In the genomic region with DNA sequence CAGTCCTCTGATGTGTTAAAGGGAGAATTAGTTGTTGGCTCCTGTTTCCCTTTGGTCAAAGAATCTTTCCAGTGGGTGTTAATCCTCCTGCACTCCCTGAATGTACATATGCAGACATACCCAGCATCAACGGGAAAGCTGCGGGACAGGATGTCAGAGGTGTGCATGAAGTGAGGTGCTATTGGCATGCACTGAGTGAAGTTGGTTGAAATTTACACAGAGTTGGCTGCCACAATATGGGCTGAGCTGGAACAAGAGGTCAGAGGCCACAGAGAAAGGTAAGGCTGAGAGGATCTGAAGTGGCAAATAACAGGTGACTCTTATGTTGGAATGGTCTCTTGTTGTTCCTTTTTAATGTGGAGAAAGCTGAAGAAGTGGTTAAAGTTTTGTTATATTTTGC, we compare ENCODE assay signal across 26 cellular contexts.
"Had no signal": no experiment of that assay in that cellular context is flagged by ENCODE, and none has a peak within 500 bp of the region (broad histone marks: within the 10 kb centered on the region; RNA-seq: fewer than 3 reads in every experiment).

No MANE protein-coding gene starts in this region.

- DNase-seq: activated CD4-positive, alpha-beta T cell treated with anti-CD3 and anti-CD28 coated beads, Interleukin-2, amount 50 U/mL, for 1 hour; activated CD8-positive, alpha-beta T cell treated with anti-CD3 and anti-CD28 coated beads for 36 hours; activated gamma-delta T cell treated with Interleukin-2 at 50 U/mL for 16 hours; activated naive CD4-positive, alpha-beta T cell treated with anti-CD3 and anti-CD28 coated beads, Interleukin-2, amount 50 U/mL, for 16 hours; activated T-cell treated with anti-CD3 and anti-CD28 coated beads, Interleukin-2, amount 50 U/mL, for 4 hours; amniotic stem cell; brain microvascular endothelial cell; caudate nucleus; cortex of kidney; effector memory CD8-positive, alpha-beta T cell; islet precursor cell; left colon; naive B cell; ovary; retina; stimulated activated CD4-positive, alpha-beta T cell treated with anti-CD3 and anti-CD28 coated beads, Interleukin-2, amount 100 ng/mL, for 24 hours; stimulated activated naive B cell treated with anti-CD40 and anti-IgM and Interleukin-4, amounts not matched to agents 10 μg/mL and 1 μg/mL and 100 μg/mL, for 72 hours; T-helper 17 cell; tibial artery had no signal

- H3K9me3 ChIP-seq: gastroesophageal sphincter, ovary, suprapubic skin, tibial artery had no signal

- H3K4me1 ChIP-seq: gastroesophageal sphincter, tibial artery had no signal

- H3K36me3 ChIP-seq: brain microvascular endothelial cell, gastroesophageal sphincter, ovary, suprapubic skin, tibial artery had no signal

- FAIRE-seq: astrocyte, endothelial cell of umbilical vein had no signal

- H3K27me3 ChIP-seq: brain microvascular endothelial cell, gastroesophageal sphincter, hepatocyte, ovary, suprapubic skin, tibial artery had no signal

- ATAC-seq: activated CD8-positive, alpha-beta T cell treated with anti-CD3 and anti-CD28 coated beads for 36 hours; activated T-cell treated with anti-CD3 and anti-CD28 coated beads, Interleukin-2, amount 50 U/mL, for 4 hours; activated T-helper 17 cell treated with anti-CD3 and anti-CD28 coated beads, Interleukin-2, amount 50 U/mL, for 72 hours; effector memory CD8-positive, alpha-beta T cell; gastroesophageal sphincter; stimulated activated naive B cell treated with anti-CD40 and anti-IgM and Interleukin-4, amounts not matched to agents 10 μg/mL and 1 μg/mL and 100 μg/mL, for 72 hours; T-helper 17 cell had no signal

- H3K4me3 ChIP-seq: gastroesophageal sphincter, hepatocyte, ovary, smooth muscle cell, suprapubic skin, tibial artery had no signal

- H3K27ac ChIP-seq: brain microvascular endothelial cell, gastroesophageal sphincter, ovary, suprapubic skin, tibial artery had no signal
